In the genomic region with DNA sequence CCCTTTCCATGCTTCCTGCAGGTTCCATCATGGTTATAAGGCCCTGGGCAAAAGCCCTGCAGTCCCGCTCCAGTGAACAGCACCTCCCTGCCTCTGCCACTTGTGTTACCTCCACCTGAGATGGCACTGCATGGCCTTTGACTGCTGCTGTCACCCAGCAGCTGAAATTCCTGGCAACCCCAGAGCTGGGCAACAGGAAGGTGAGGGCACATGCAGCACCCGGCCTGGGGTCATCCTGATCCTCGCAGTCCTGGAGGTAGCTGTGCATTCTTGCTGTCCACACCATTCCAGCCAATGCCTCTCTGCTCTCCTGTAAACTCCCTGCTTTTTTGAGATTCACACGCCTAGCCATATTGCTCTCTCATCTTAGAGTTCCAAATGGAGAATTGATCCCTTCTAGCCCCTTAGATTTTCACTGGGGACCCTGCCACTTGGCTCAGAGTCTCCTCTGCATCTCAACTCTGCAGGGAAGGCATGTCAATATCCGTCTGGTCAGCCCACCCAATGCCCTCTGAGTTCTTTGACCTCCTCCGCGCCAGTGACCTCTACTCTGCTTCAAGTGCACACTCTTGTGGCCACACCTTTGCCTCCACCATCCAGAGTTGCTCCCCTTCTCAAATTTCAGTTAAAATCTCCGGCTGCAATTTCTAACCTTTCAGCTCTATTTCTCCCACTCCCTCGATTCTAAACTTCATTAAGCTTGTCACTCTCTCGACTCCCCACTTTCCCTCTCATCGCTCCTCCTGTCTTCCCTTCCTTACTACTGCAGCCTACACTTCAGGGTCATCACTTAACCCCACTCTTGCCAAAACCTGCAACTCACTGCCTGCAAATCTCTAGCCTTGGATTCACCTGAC, we compare ENCODE assay signal across 20 cellular contexts.
A peak's percentile ranks its signal among the peaks of the same experiment; 100 is the strongest.
DNase-seq lines count a peak whose midpoint lies in the region; ATAC-seq and TF ChIP-seq lines count a peak whose summit lies in the region.
"Had no signal": no experiment of that assay in that cellular context is flagged by ENCODE, and none has a peak within 500 bp of the region (broad histone marks: within the 10 kb centered on the region; RNA-seq: fewer than 3 reads in every experiment).

No MANE protein-coding gene starts in this region.

- H4K91ac ChIP-seq in H9 (ENCODE audit: insufficient read length, low read depth, low read length) = no peak overlapping the region

- peak overlapping the region; percentile 51 for H3K27ac Mint-ChIP-seq in T-helper 2 cell treated with Interferon-gamma antibody and Interleukin-4, amounts not matched to agents 5 μg/mL and 100 μg/mL, for 36 hours
- H3K27ac Mint-ChIP-seq in H9 = peak overlapping the region; percentile 17 to 79 (median 20); a peak in 4 of 7 replicates
- H3K27ac Mint-ChIP-seq: activated CD4-positive, alpha-beta T cell treated with anti-CD3 and anti-CD28 coated beads, Interleukin-2, amount 10 ng/mL, durations not matched to agents 7 days and 5 days; memory B cell had no signal

- H2BK12ac ChIP-seq in H9 (ENCODE audit: insufficient read length, low read depth, low read length) = no peak overlapping the region

- no peak overlapping the region for H3K23ac ChIP-seq in H9 (ENCODE audit: insufficient read length, low read depth, low read length)

- H3K4ac ChIP-seq in H9 (ENCODE audit: low read depth, low read length) = no peak overlapping the region

- no peaks in the 10 kb centered on the region; the same call in 1 of the 2 replicates for H3K4me1 ChIP-seq in H9 (ENCODE audit: insufficient read depth, low read length)
- H3K4me1 ChIP-seq in parathyroid adenoma = peaks cover 28% of the 10 kb centered on the region

- no peak overlapping the region for H3T11ph ChIP-seq in H9 (ENCODE audit: low read length)

- no peak overlapping the region for H2BK120ac ChIP-seq in H9 (ENCODE audit: low read depth, low read length, poor library complexity, severe bottlenecking)

- no peak overlapping the region for H4K5ac ChIP-seq in H9 (ENCODE audit: insufficient read length, low read depth, low read length)

- H3K79me2 ChIP-seq in H9 (ENCODE audit: insufficient read depth, low read length) = no peaks in the 10 kb centered on the region
- peaks cover 4% of the 10 kb centered on the region for H3K79me2 ChIP-seq in parathyroid adenoma

- H3K27me3 ChIP-seq in H9 (ENCODE audit: insufficient read depth, low read length) (no peaks in the 10 kb centered on the region), parathyroid adenoma (ENCODE audit: control insufficient read depth, insufficient read depth, low read length) (no peaks in the 10 kb centered on the region)

- no peaks in the 10 kb centered on the region for H3K9me3 Mint-ChIP-seq in T-helper 2 cell treated with Interferon-gamma antibody and Interleukin-4, amounts not matched to agents 5 μg/mL and 100 μg/mL, for 36 hours
- H3K9me3 Mint-ChIP-seq in H9 = no peaks in the 10 kb centered on the region
- H3K9me3 Mint-ChIP-seq: activated T-cell treated with anti-CD3 and anti-CD28 coated beads, Interleukin-2, amount 50 U/mL, for 4 hours; memory B cell; stimulated activated naive CD8-positive, alpha-beta T cell treated with anti-CD3 and anti-CD28 coated beads, Interleukin-15, Interleukin-2, amounts not matched to agents 100 ng/mL and 50 ng/mL, for 24 hours had no signal

- no peaks in the 10 kb centered on the region for H3K23me2 ChIP-seq in H9 (ENCODE audit: insufficient read length, low read depth, low read length, poor library complexity, severe bottlenecking)

- H3K79me1 ChIP-seq in H9 (ENCODE audit: insufficient read depth, low read depth, low read length, poor library complexity, severe bottlenecking) = no peaks in the 10 kb centered on the region

- no peak overlapping the region for H2BK15ac ChIP-seq in H9 (ENCODE audit: low read depth, low read length)

- H4K20me1 ChIP-seq in H9 (ENCODE audit: control insufficient read depth, insufficient read depth, insufficient read length) = no peaks in the 10 kb centered on the region

- no peak overlapping the region for H4K8ac ChIP-seq in H9 (replicated peaks; ENCODE audit: insufficient read length, low read depth, low read length)

- H3K9ac ChIP-seq in H9 (ENCODE audit: extremely low read depth, insufficient read length, low read length) = no peak overlapping the region
- no peak overlapping the region for H3K9ac ChIP-seq in parathyroid adenoma

- TF ChIP-seq CTCF in H9 (conservative IDR thresholded peaks at IDR 0.05) = no peak; the same call in 2 of the 3 replicates
- no peak for TF ChIP-seq CTCF in parathyroid adenoma (IDR thresholded peaks at IDR 0.05)

- no peaks in the 10 kb centered on the region for H3K27me3 Mint-ChIP-seq in T-helper 2 cell treated with Interferon-gamma antibody and Interleukin-4, amounts not matched to agents 5 μg/mL and 100 μg/mL, for 36 hours (ENCODE audit: low read depth)
- no peaks in the 10 kb centered on the region for H3K27me3 Mint-ChIP-seq in H9 (ENCODE audit: low read depth)
- H3K27me3 Mint-ChIP-seq: activated CD4-positive, alpha-beta T cell treated with anti-CD3 and anti-CD28 coated beads, Interleukin-2, amount 10 ng/mL, durations not matched to agents 7 days and 5 days; memory B cell; stimulated activated naive CD8-positive, alpha-beta T cell treated with anti-CD3 and anti-CD28 coated beads, Interleukin-15, Interleukin-2, amounts not matched to agents 100 ng/mL and 50 ng/mL, for 24 hours had no signal

- WGBS in H9 (ENCODE audit: extremely low coverage, insufficient read length, low lambda C conversion rate) = 100% methylated on average over 3 of the region's 11 CpGs

- H3K14ac ChIP-seq in H9 (ENCODE audit: insufficient read depth, low read length) = no peak overlapping the region; the same call in 1 of the 2 replicates

- no peak overlapping the region for H3K18ac ChIP-seq in H9 (ENCODE audit: insufficient read length, low read depth, low read length)

- peaks cover 19% of the 10 kb centered on the region for H3K36me3 Mint-ChIP-seq in T-helper 2 cell treated with Interferon-gamma antibody and Interleukin-4, amounts not matched to agents 5 μg/mL and 100 μg/mL, for 36 hours (ENCODE audit: low read depth)
- H3K36me3 Mint-ChIP-seq in H9 (ENCODE audit: insufficient read depth in 1 of 3, low read depth in 3 of 3) = no peaks in the 10 kb centered on the region

- no peak for DNase-seq in T-helper 2 cell treated with Interferon-gamma antibody and Interleukin-4, amounts not matched to agents 5 μg/mL and 100 μg/mL, for 36 hours (ENCODE audit: low spot score)
- no peak for DNase-seq in T-helper 2 cell
- DNase-seq in H9 = no peak
- peak; percentile 60 for DNase-seq in left kidney (ENCODE audit: low read depth, low spot score)
- no peak for DNase-seq in NCI-H226
- DNase-seq: activated CD4-positive, alpha-beta T cell treated with anti-CD3 and anti-CD28 coated beads, Interleukin-2, amount 10 ng/mL, durations not matched to agents 7 days and 5 days; activated T-cell treated with anti-CD3 and anti-CD28 coated beads, Interleukin-2, amount 50 U/mL, for 4 hours; AML-193; GF-D8; head of caudate nucleus; NCI-H82; OCI-M1; T1000 had no signal

- H3K4me1 Mint-ChIP-seq in T-helper 2 cell treated with Interferon-gamma antibody and Interleukin-4, amounts not matched to agents 5 μg/mL and 100 μg/mL, for 36 hours (ENCODE audit: low read depth) = peaks cover 13% of the 10 kb centered on the region
- peaks cover 17 to 18% of the 10 kb centered on the region in 2 experiments for H3K4me1 Mint-ChIP-seq in H9

- no peak overlapping the region for H3K4me2 ChIP-seq in H9 (ENCODE audit: insufficient read depth, insufficient read length, low read length)
- peak overlapping the region; percentile 37 for H3K4me2 ChIP-seq in parathyroid adenoma (ENCODE audit: low read length)

- no peak overlapping the region for H2BK20ac ChIP-seq in H9 (ENCODE audit: low read depth, low read length, poor library complexity, severe bottlenecking)

- ATAC-seq in HG03439 (IDR thresholded peaks at IDR 0.05; ENCODE audit: unreplicated experiment) = no peak
- no peak for ATAC-seq in HG03135 (IDR thresholded peaks at IDR 0.05; ENCODE audit: unreplicated experiment)
- ATAC-seq: activated T-cell treated with anti-CD3 and anti-CD28 coated beads, Interleukin-2, amount 50 U/mL, for 4 hours; Right ventricle myocardium inferior had no signal

- no peak overlapping the region for H2AK5ac ChIP-seq in H9 (ENCODE audit: insufficient read length, low read length)

- H2AFZ ChIP-seq in H9 (ENCODE audit: low read length) = no peak overlapping the region
- H2AFZ ChIP-seq in parathyroid adenoma = peak overlapping the region; percentile 10

- no peak overlapping the region for H2BK5ac ChIP-seq in H9 (ENCODE audit: insufficient read length, low read length)

- no peaks in the 10 kb centered on the region for H3K36me3 ChIP-seq in parathyroid adenoma (ENCODE audit: control insufficient read depth, insufficient read depth, low read length)

- H3K9me3 ChIP-seq in H9 (ENCODE audit: control insufficient read depth, low read depth, low read length) = no peaks in the 10 kb centered on the region
- H3K9me3 ChIP-seq in parathyroid adenoma (ENCODE audit: control insufficient read depth, low read length) = no peaks in the 10 kb centered on the region
- H3K9me3 ChIP-seq: A549 had no signal

- no peak overlapping the region for H3K56ac ChIP-seq in H9 (ENCODE audit: insufficient read length, low read depth, low read length)

- H3K4me3 ChIP-seq in parathyroid adenoma (ENCODE audit: low read depth, low read length) = no peak overlapping the region
- H3K4me3 ChIP-seq: A549 had no signal

- H3K4me3 Mint-ChIP-seq in T-helper 2 cell treated with Interferon-gamma antibody and Interleukin-4, amounts not matched to agents 5 μg/mL and 100 μg/mL, for 36 hours = no peak overlapping the region
- no peak overlapping the region for H3K4me3 Mint-ChIP-seq in H9
- H3K4me3 Mint-ChIP-seq: activated CD4-positive, alpha-beta T cell treated with anti-CD3 and anti-CD28 coated beads, Interleukin-2, amount 10 ng/mL, durations not matched to agents 7 days and 5 days; activated T-cell treated with anti-CD3 and anti-CD28 coated beads, Interleukin-2, amount 50 U/mL, for 4 hours; memory B cell; stimulated activated naive CD8-positive, alpha-beta T cell treated with anti-CD3 and anti-CD28 coated beads, Interleukin-15, Interleukin-2, amounts not matched to agents 100 ng/mL and 50 ng/mL, for 24 hours had no signal

- H3K27ac ChIP-seq in H9 (ENCODE audit: insufficient read length, low read depth, low read length) (no peak overlapping the region), parathyroid adenoma (no peak overlapping the region)
- H3K27ac ChIP-seq: A549 had no signal
